13 cellular contexts compared by ENCODE assay signal in the genomic region with DNA sequence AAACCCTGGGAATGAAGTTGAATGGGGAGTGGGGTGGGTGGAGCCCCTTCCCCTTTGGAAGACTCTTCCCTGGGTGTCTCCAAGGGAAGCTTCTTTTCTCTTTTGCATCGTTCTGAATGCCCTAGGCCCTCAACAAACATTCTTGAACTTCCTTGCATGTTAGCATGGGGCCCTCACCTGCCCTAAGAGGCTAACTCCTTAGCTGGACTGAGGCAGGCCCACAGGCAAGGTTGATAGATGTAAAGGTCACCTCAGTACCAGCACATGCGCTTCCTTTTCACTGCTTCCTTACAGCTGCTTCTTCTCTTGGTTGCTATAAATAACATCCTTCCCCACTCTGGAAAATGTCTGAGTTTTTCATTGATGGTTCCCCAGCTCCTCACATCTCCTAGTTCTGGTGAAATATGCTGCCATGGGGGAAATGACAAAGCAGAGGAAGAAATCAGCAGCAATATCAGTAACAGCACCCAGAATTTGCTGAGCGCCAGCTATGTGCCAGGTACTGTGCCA.
"Had no signal": no experiment of that assay in that cellular context is flagged by ENCODE, and none has a peak within 500 bp of the region (broad histone marks: within the 10 kb centered on the region; RNA-seq: fewer than 3 reads in every experiment).

No MANE protein-coding gene starts in this region.

- H3K27ac ChIP-seq: adrenal gland, parathyroid adenoma had no signal

- H3K79me2 ChIP-seq: parathyroid adenoma had no signal

- H3K4me3 Mint-ChIP-seq: central memory CD8-positive, alpha-beta T cell; memory B cell; neural crest cell; stimulated activated naive B cell treated with anti-CD40 and anti-IgM and Interleukin-4, amounts not matched to agents 10 μg/mL and 1 μg/mL and 100 μg/mL, for 72 hours had no signal

- H3K9ac ChIP-seq: parathyroid adenoma had no signal

- H3K9me3 ChIP-seq: adrenal gland had no signal

- H3K27me3 ChIP-seq: adrenal gland had no signal

- H3K36me3 ChIP-seq: adrenal gland had no signal

- H3K36me3 Mint-ChIP-seq: memory B cell; stimulated activated naive B cell treated with anti-CD40 and anti-IgM and Interleukin-4, amounts not matched to agents 10 μg/mL and 1 μg/mL and 100 μg/mL, for 72 hours had no signal

- H3K27ac Mint-ChIP-seq: memory B cell; stimulated activated naive B cell treated with anti-CD40 and anti-IgM and Interleukin-4, amounts not matched to agents 10 μg/mL and 1 μg/mL and 100 μg/mL, for 72 hours had no signal

- FAIRE-seq: small intestine had no signal

- H3K4me1 Mint-ChIP-seq: central memory CD8-positive, alpha-beta T cell; memory B cell; stimulated activated naive B cell treated with anti-CD40 and anti-IgM and Interleukin-4, amounts not matched to agents 10 μg/mL and 1 μg/mL and 100 μg/mL, for 72 hours had no signal

- DNase-seq: activated naive CD4-positive, alpha-beta T cell treated with anti-CD3 and anti-CD28 coated beads, Interleukin-2, amount 50 U/mL, for 16 hours; adrenal gland; effector memory CD4-positive, alpha-beta T cell; retina; stimulated activated naive B cell treated with anti-CD40 and anti-IgM and Interleukin-4, amounts not matched to agents 10 μg/mL and 1 μg/mL and 100 μg/mL, for 72 hours; substantia nigra had no signal

- H3K4me3 ChIP-seq: adrenal gland had no signal

- ATAC-seq: activated CD4-positive, CD25-positive, alpha-beta regulatory T cell treated with anti-CD3 and anti-CD28 coated beads, Interleukin-2, amount 50 U/mL, for 24 hours; left lobe of liver; stimulated activated naive B cell treated with anti-CD40 and anti-IgM and Interleukin-4, amounts not matched to agents 10 μg/mL and 1 μg/mL and 100 μg/mL, for 72 hours had no signal

- H2AFZ ChIP-seq: parathyroid adenoma had no signal

- H3K4me1 ChIP-seq: adrenal gland, parathyroid adenoma had no signal
